Comparison of ENCODE assay signal across 25 cellular contexts in the genomic region with DNA sequence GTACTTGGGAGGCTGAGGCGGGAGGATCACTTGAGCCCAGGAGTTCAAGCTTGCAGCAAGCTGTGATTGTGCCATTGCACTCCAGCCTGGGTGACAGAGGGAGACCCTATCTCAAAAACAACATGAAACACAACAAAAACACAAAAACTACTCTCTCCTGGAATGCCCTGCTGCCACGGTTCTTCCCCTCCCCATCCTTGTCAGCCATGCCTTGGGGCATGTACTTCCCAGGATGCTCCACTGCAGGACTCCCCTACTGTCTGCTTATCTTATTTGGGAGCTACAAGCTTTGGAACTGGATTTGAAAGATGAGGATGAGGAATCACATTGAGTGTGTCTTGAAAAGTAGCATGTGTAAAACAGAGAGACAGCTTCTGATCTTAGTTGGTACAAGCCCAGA. TPM values are rescaled to one million over a fixed set of nuclear protein-coding genes. Genes with fewer than 3 reads are reported as not detected.
DNase-seq lines count a peak whose midpoint lies in the region; ATAC-seq and TF ChIP-seq lines count a peak whose summit lies in the region.
"Had no signal": no experiment of that assay in that cellular context is flagged by ENCODE, and none has a peak within 500 bp of the region (broad histone marks: within the 10 kb centered on the region; RNA-seq: fewer than 3 reads in every experiment).

No MANE protein-coding gene starts in this region.

- no peaks in the 10 kb centered on the region for H4K20me1 ChIP-seq in GM23248 (ENCODE audit: insufficient read depth)

- peak overlapping the region; percentile 81; the same call in 1 of the 2 replicates for H3K27ac ChIP-seq in GM23248
- H3K27ac ChIP-seq in SK-N-MC, result 0 out of 2 replicates have a peak overlapping the region, but pooled peaks have one; percentile 23
- H3K27ac ChIP-seq: A549, neural progenitor cell, prostate gland had no signal

- H3K4me1 ChIP-seq in GM23248 (ENCODE audit: insufficient read depth), result peaks cover 14% of the 10 kb centered on the region
- H3K4me1 ChIP-seq: A549, BE2C, neural progenitor cell, prostate gland had no signal

- no peak for ATAC-seq in stimulated activated memory B cell treated with anti-CD40 and anti-IgM and Interleukin-4, amounts not matched to agents 10 μg/mL and 1 μg/mL and 100 μg/mL, for 72 hours
- no peak for ATAC-seq in HG02678 (IDR thresholded peaks at IDR 0.05; ENCODE audit: unreplicated experiment)
- ATAC-seq: A549; activated CD4-positive, CD25-positive, alpha-beta regulatory T cell treated with anti-CD3 and anti-CD28 coated beads, Interleukin-2, amount 50 U/mL, for 24 hours; PC-3 had no signal

- peak overlapping the region; percentile 77 for H3K27ac Mint-ChIP-seq in stimulated activated memory B cell treated with anti-CD40 and anti-IgM and Interleukin-4, amounts not matched to agents 10 μg/mL and 1 μg/mL and 100 μg/mL, for 72 hours
- H3K27ac Mint-ChIP-seq: activated CD4-positive, alpha-beta memory T cell treated with anti-CD3 and anti-CD28 coated beads, Interleukin-2, amount 10 ng/mL, durations not matched to agents 7 days and 5 days; activated naive CD8-positive, alpha-beta T cell treated with anti-CD3 and anti-CD28 coated beads, Interleukin-2, amount 10 ng/mL, durations not matched to agents 7 days and 5 days; neural progenitor cell had no signal

- no peaks in the 10 kb centered on the region for H3K27me3 Mint-ChIP-seq in stimulated activated memory B cell treated with anti-CD40 and anti-IgM and Interleukin-4, amounts not matched to agents 10 μg/mL and 1 μg/mL and 100 μg/mL, for 72 hours
- H3K27me3 Mint-ChIP-seq: activated CD4-positive, alpha-beta memory T cell treated with anti-CD3 and anti-CD28 coated beads, Interleukin-2, amount 10 ng/mL, durations not matched to agents 7 days and 5 days; activated naive CD8-positive, alpha-beta T cell treated with anti-CD3 and anti-CD28 coated beads, Interleukin-2, amount 10 ng/mL, durations not matched to agents 7 days and 5 days had no signal

- TF ChIP-seq CTCF in fibroblast of villous mesenchyme (IDR thresholded peaks at IDR 0.05; ENCODE audit: insufficient read depth, low read depth, low read length), result no peak

- H3K4me3 ChIP-seq in GM23248, result no peak overlapping the region
- 0 out of 2 replicates have a peak overlapping the region, but pooled peaks have one; percentile 32 for H3K4me3 ChIP-seq in SK-N-MC
- H3K4me3 ChIP-seq in fibroblast of villous mesenchyme (ENCODE audit: low read depth, low read length), result no peak overlapping the region
- H3K4me3 ChIP-seq: A549, neural progenitor cell, prostate gland had no signal

- no peaks in the 10 kb centered on the region for H3K9me3 Mint-ChIP-seq in stimulated activated memory B cell treated with anti-CD40 and anti-IgM and Interleukin-4, amounts not matched to agents 10 μg/mL and 1 μg/mL and 100 μg/mL, for 72 hours
- H3K9me3 Mint-ChIP-seq: activated CD4-positive, alpha-beta memory T cell treated with anti-CD3 and anti-CD28 coated beads, Interleukin-2, amount 10 ng/mL, durations not matched to agents 7 days and 5 days; activated naive CD8-positive, alpha-beta T cell treated with anti-CD3 and anti-CD28 coated beads, Interleukin-2, amount 10 ng/mL, durations not matched to agents 7 days and 5 days; neural progenitor cell had no signal

- H2AFZ ChIP-seq in GM23248, result no peak overlapping the region
- H2AFZ ChIP-seq: neural progenitor cell had no signal

- H3K4me3 Mint-ChIP-seq in stimulated activated memory B cell treated with anti-CD40 and anti-IgM and Interleukin-4, amounts not matched to agents 10 μg/mL and 1 μg/mL and 100 μg/mL, for 72 hours, result no peak overlapping the region
- H3K4me3 Mint-ChIP-seq: activated CD4-positive, alpha-beta memory T cell treated with anti-CD3 and anti-CD28 coated beads, Interleukin-2, amount 10 ng/mL, durations not matched to agents 7 days and 5 days; activated naive CD8-positive, alpha-beta T cell treated with anti-CD3 and anti-CD28 coated beads, Interleukin-2, amount 10 ng/mL, durations not matched to agents 7 days and 5 days; neural progenitor cell had no signal

- in situ Hi-C loops in GM23248 (cut with MboI), result no loop called here

- no peak overlapping the region for H3K9ac ChIP-seq in GM23248
- no peak overlapping the region for H3K9ac ChIP-seq in SK-N-MC (ENCODE audit: insufficient read length)
- H3K9ac ChIP-seq: neural progenitor cell had no signal

- DNase-seq in GM23248, result no peak
- DNase-seq in SK-N-MC (ENCODE audit: low read depth, low spot score), result peak; percentile 32
- peak; percentile 8 for DNase-seq in fibroblast of villous mesenchyme (ENCODE audit: low read depth)
- DNase-seq in activated CD4-positive, alpha-beta T cell treated with anti-CD3 and anti-CD28 coated beads, Interleukin-2, amount 50 U/mL, for 1 hour, result no peak
- DNase-seq in SW 1271 (lab: John Stamatoyannopoulos, UW), result no peak
- no peak for DNase-seq in AG08396 (ENCODE audit: low spot score)
- DNase-seq: activated CD4-positive, alpha-beta memory T cell treated with anti-CD3 and anti-CD28 coated beads, Interleukin-2, amount 10 ng/mL, durations not matched to agents 7 days and 5 days; activated naive CD8-positive, alpha-beta T cell treated with anti-CD3 and anti-CD28 coated beads, Interleukin-2, amount 10 ng/mL, durations not matched to agents 7 days and 5 days; BE2C; cerebellar nuclear complex; foreskin melanocyte; GDM1; hippocampal formation; NCI-H1105 treated with DMSO at 0.1 percent for 48 hours; NCI-H2107; NCI-H446 treated with DMSO at 0.1 percent for 48 hours; PC-3; Right ventricle myocardium superior; stimulated activated CD8-positive, alpha-beta memory T cell treated with anti-CD3 and anti-CD28 coated beads, Interleukin-4, amount 100 ng/mL, for 48 hours had no signal

- H3K9me3 ChIP-seq in GM23248 (ENCODE audit: low read depth) (no peaks in the 10 kb centered on the region), SK-N-MC (ENCODE audit: low read depth, low read length) (no peaks in the 10 kb centered on the region)
- H3K9me3 ChIP-seq: A549, BE2C, prostate gland had no signal

- 98% methylated on average over 2 of the region's 2 CpGs for whole genome bisulfite sequencing in GM23248 (ENCODE audit: low coverage in 1 of 2, low lambda C conversion rate in 2 of 2, missing lambda C conversion rate in 2 of 2), 2 experiments

- no peaks in the 10 kb centered on the region for H3K36me3 ChIP-seq in GM23248 (ENCODE audit: low read depth)
- no peaks in the 10 kb centered on the region for H3K36me3 ChIP-seq in SK-N-MC (ENCODE audit: insufficient read depth, low read length)
- H3K36me3 ChIP-seq: BE2C, neural progenitor cell, prostate gland had no signal

- H3K27me3 ChIP-seq in GM23248 (replicated peaks; ENCODE audit: insufficient read depth), result no peaks in the 10 kb centered on the region
- H3K27me3 ChIP-seq: BE2C, neural progenitor cell had no signal

- H3F3A ChIP-seq in GM23248 (ENCODE audit: insufficient read depth), result peaks cover 24% of the 10 kb centered on the region

- peaks cover 6% of the 10 kb centered on the region for H3K36me3 Mint-ChIP-seq in stimulated activated memory B cell treated with anti-CD40 and anti-IgM and Interleukin-4, amounts not matched to agents 10 μg/mL and 1 μg/mL and 100 μg/mL, for 72 hours

- H3K4me2 ChIP-seq in GM23248 (ENCODE audit: unreplicated experiment), result no peak overlapping the region
- H3K4me2 ChIP-seq: A549, neural progenitor cell had no signal

- no peaks in the 10 kb centered on the region for H3K9me2 ChIP-seq in GM23248 (ENCODE audit: insufficient read depth)

- H3K4me1 Mint-ChIP-seq in stimulated activated memory B cell treated with anti-CD40 and anti-IgM and Interleukin-4, amounts not matched to agents 10 μg/mL and 1 μg/mL and 100 μg/mL, for 72 hours, result peaks cover 34% of the 10 kb centered on the region
- H3K4me1 Mint-ChIP-seq: neural progenitor cell had no signal

- no peaks in the 10 kb centered on the region for H3K79me2 ChIP-seq in GM23248 (ENCODE audit: insufficient read depth)

RNA-seq across cellular contexts. Expression of a gene that starts 40.1 kb away (rescaled TPM):
- 4.7 and 7.7 TPM in 2 replicates for total RNA-seq in GM23248 (2014; rRNA removed; shearing (Covaris generic))
- 7.2 and 7.8 TPM in 2 replicates for polyA plus RNA-seq in GM23248 (2016; fragmentation: Nextera tagmentation; extraction: Ambion mirVana)
- 1.3 and 1.7 TPM in 2 replicates for total RNA-seq in fibroblast of villous mesenchyme

Comparison
In these comparisons a context has a peak if more than half of its experiments do, and no peak if none do; other contexts are left out.
1. DNase-seq: peak in SK-N-MC (single experiment) and fibroblast of villous mesenchyme (single experiment); none in GM23248 (single experiment), activated CD4-positive, alpha-beta T cell treated with anti-CD3 and anti-CD28 coated beads, Interleukin-2, amount 50 U/mL, for 1 hour (single experiment), SW 1271 (0 of 2) and AG08396 (single experiment).